Comparison of ENCODE assay signal across 26 cellular contexts in genomic region chr10:108439397-108439796, GRCh38.
DNase-seq lines count a peak whose midpoint lies in the region; ATAC-seq and TF ChIP-seq lines count a peak whose summit lies in the region.
"Had no signal": no experiment of that assay in that cellular context is flagged by ENCODE, and none has a peak within 500 bp of the region (broad histone marks: within the 10 kb centered on the region; RNA-seq: fewer than 3 reads in every experiment).

No MANE protein-coding gene starts in this region.

- no peak overlapping the region for H2BK15ac ChIP-seq in H9 (ENCODE audit: low read depth, low read length)

- ATAC-seq in SK-N-SH treated with all-trans-retinoic acid at 6 μM for 48 hours, result peak; percentile 67
- ATAC-seq: activated T-cell treated with anti-CD3 and anti-CD28 coated beads, Interleukin-2, amount 50 U/mL, for 4 hours; foreskin keratinocyte; left lung; natural killer cell treated with Interleukin-12 subunit alpha and Interleukin-12 subunit beta and Interleukin-15 and Interleukin-18, amount 100 ng/mL, for 72 hours; right cardiac atrium had no signal

- H2BK5ac ChIP-seq in H9 (ENCODE audit: insufficient read length, low read length), result no peak overlapping the region

- H2AFZ ChIP-seq in H9 (ENCODE audit: low read length), result no peak overlapping the region

- H4K5ac ChIP-seq in H9 (ENCODE audit: insufficient read length, low read depth, low read length), result no peak overlapping the region

- H3K79me2 ChIP-seq in H9 (ENCODE audit: insufficient read depth, low read length), result no peaks in the 10 kb centered on the region

- no peaks in the 10 kb centered on the region for H3K4me1 Mint-ChIP-seq in H9
- H3K4me1 Mint-ChIP-seq: CD8-positive, alpha-beta memory T cell; immature natural killer cell had no signal

- H3K27ac Mint-ChIP-seq in H9, result peak overlapping the region in 1 of 3 experiments; percentile 79; a peak in 1 of 7 replicates
- H3K27ac Mint-ChIP-seq: activated naive CD4-positive, alpha-beta T cell treated with anti-CD3 and anti-CD28 coated beads for 36 hours; CD8-positive, alpha-beta memory T cell; immature natural killer cell; natural killer cell treated with Interleukin-12 subunit alpha and Interleukin-12 subunit beta and Interleukin-15 and Interleukin-18, amount 100 ng/mL, for 72 hours; stimulated activated naive CD8-positive, alpha-beta T cell treated with anti-CD3 and anti-CD28 coated beads, Interleukin-15, Interleukin-2, amounts not matched to agents 100 ng/mL and 50 ng/mL, for 24 hours had no signal

- no peak overlapping the region for H3K4me3 Mint-ChIP-seq in H9
- H3K4me3 Mint-ChIP-seq: activated naive CD4-positive, alpha-beta T cell treated with anti-CD3 and anti-CD28 coated beads for 36 hours; activated T-cell treated with anti-CD3 and anti-CD28 coated beads, Interleukin-2, amount 50 U/mL, for 4 hours; CD8-positive, alpha-beta memory T cell; immature natural killer cell; natural killer cell treated with Interleukin-12 subunit alpha and Interleukin-12 subunit beta and Interleukin-15 and Interleukin-18, amount 100 ng/mL, for 72 hours; stimulated activated naive CD8-positive, alpha-beta T cell treated with anti-CD3 and anti-CD28 coated beads, Interleukin-15, Interleukin-2, amounts not matched to agents 100 ng/mL and 50 ng/mL, for 24 hours had no signal

- no CpG with 5 or more reads among the region's 1 CpG for WGBS in H9 (ENCODE audit: extremely low coverage, insufficient read length, low lambda C conversion rate)

- H3K23ac ChIP-seq in H9 (ENCODE audit: insufficient read length, low read depth, low read length), result no peak overlapping the region

- TF ChIP-seq CTCF in H9 (conservative IDR thresholded peaks at IDR 0.05), result no peak

- no peak overlapping the region for H3K4me2 ChIP-seq in H9 (ENCODE audit: insufficient read depth, insufficient read length, low read length)

- no peak overlapping the region for H2BK12ac ChIP-seq in H9 (ENCODE audit: insufficient read length, low read depth, low read length)

- H3K9me3 Mint-ChIP-seq in H9, result no peaks in the 10 kb centered on the region; a peak in 2 of 5 replicates

- no peak overlapping the region for H2BK20ac ChIP-seq in H9 (ENCODE audit: low read depth, low read length, poor library complexity, severe bottlenecking)

- H3K4ac ChIP-seq in H9 (ENCODE audit: low read depth, low read length), result no peak overlapping the region

- H3K9me3 ChIP-seq in H9 (ENCODE audit: control insufficient read depth, low read depth, low read length), result no peaks in the 10 kb centered on the region
- H3K9me3 ChIP-seq: left lung, tibial nerve had no signal

- no peaks in the 10 kb centered on the region for H4K20me1 ChIP-seq in H9 (ENCODE audit: control insufficient read depth, insufficient read depth, insufficient read length)

- H3K56ac ChIP-seq in H9 (ENCODE audit: insufficient read length, low read depth, low read length), result no peak overlapping the region

- H3K9ac ChIP-seq in H9 (ENCODE audit: extremely low read depth, insufficient read length, low read length), result no peak overlapping the region

- H3K18ac ChIP-seq in H9 (ENCODE audit: insufficient read length, low read depth, low read length), result no peak overlapping the region

- H2BK120ac ChIP-seq in H9 (ENCODE audit: low read depth, low read length, poor library complexity, severe bottlenecking), result no peak overlapping the region

- no peak overlapping the region for H4K91ac ChIP-seq in H9 (ENCODE audit: insufficient read length, low read depth, low read length)

- H3K4me1 ChIP-seq in H9 (ENCODE audit: insufficient read depth, low read length), result no peaks in the 10 kb centered on the region
- H3K4me1 ChIP-seq: foreskin keratinocyte, left lung, tibial nerve had no signal

- H3K36me3 Mint-ChIP-seq in H9 (ENCODE audit: insufficient read depth in 1 of 3, low read depth in 3 of 3), result no peaks in the 10 kb centered on the region
- H3K36me3 Mint-ChIP-seq: immature natural killer cell; natural killer cell treated with Interleukin-12 subunit alpha and Interleukin-12 subunit beta and Interleukin-15 and Interleukin-18, amount 100 ng/mL, for 72 hours had no signal

- DNase-seq in GM03348 (ENCODE audit: low spot score) (peak; percentile 17), fibroblast of peridontal ligament (ENCODE audit: extremely low read depth) (peak; percentile 71), renal cortical epithelial cell (ENCODE audit: low read depth) (peak; percentile 20), COLO668 (lab: John Stamatoyannopoulos, UW; ENCODE audit: unreplicated experiment) (no peak), H9 (no peak)
- no peak for DNase-seq in stimulated activated CD4-positive, alpha-beta T cell treated with anti-CD3 and anti-CD28 coated beads, Interleukin-1b, Interleukin-23, amount 100 ng/mL, for 48 hours
- DNase-seq in stimulated activated CD8-positive, alpha-beta memory T cell treated with anti-CD3 and anti-CD28 coated beads, Interleukin-4, amount 100 ng/mL, for 48 hours, result no peak
- DNase-seq: activated CD4-positive, alpha-beta T cell treated with anti-CD3 and anti-CD28 coated beads for 48 hours; activated naive CD4-positive, alpha-beta T cell treated with anti-CD3 and anti-CD28 coated beads for 36 hours; activated T-cell treated with anti-CD3 and anti-CD28 coated beads, Interleukin-2, amount 50 U/mL, for 4 hours; caudate nucleus; CD8-positive, alpha-beta memory T cell; foreskin keratinocyte; GF-D8; H7; hippocampal formation; immature natural killer cell; Karpas-422; left lung; midbrain; MV-4-11; right cardiac atrium had no signal

- no peaks in the 10 kb centered on the region for H3K79me1 ChIP-seq in H9 (ENCODE audit: insufficient read depth, low read depth, low read length, poor library complexity, severe bottlenecking)

- no peak overlapping the region for H2AK5ac ChIP-seq in H9 (ENCODE audit: insufficient read length, low read length)

- H3T11ph ChIP-seq in H9 (ENCODE audit: low read length), result no peak overlapping the region

- no peak overlapping the region for H3K14ac ChIP-seq in H9 (ENCODE audit: insufficient read depth, low read length)

- no peak overlapping the region for H4K8ac ChIP-seq in H9 (replicated peaks; ENCODE audit: insufficient read length, low read depth, low read length)

- H3K23me2 ChIP-seq in H9 (ENCODE audit: insufficient read length, low read depth, low read length, poor library complexity, severe bottlenecking), result no peaks in the 10 kb centered on the region

- no peaks in the 10 kb centered on the region; the same call in 1 of the 2 replicates for H3K27me3 Mint-ChIP-seq in H9 (ENCODE audit: low read depth)
- H3K27me3 Mint-ChIP-seq: CD8-positive, alpha-beta memory T cell; natural killer cell treated with Interleukin-12 subunit alpha and Interleukin-12 subunit beta and Interleukin-15 and Interleukin-18, amount 100 ng/mL, for 72 hours; stimulated activated naive CD8-positive, alpha-beta T cell treated with anti-CD3 and anti-CD28 coated beads, Interleukin-15, Interleukin-2, amounts not matched to agents 100 ng/mL and 50 ng/mL, for 24 hours had no signal

- H3K27me3 ChIP-seq in H9 (ENCODE audit: insufficient read depth, low read length), result no peaks in the 10 kb centered on the region
- H3K27me3 ChIP-seq: foreskin keratinocyte, left lung, tibial nerve had no signal

- no peak overlapping the region for H3K27ac ChIP-seq in H9 (ENCODE audit: insufficient read length, low read depth, low read length)
- H3K27ac ChIP-seq: foreskin keratinocyte, left lung, tibial nerve had no signal

TF ChIP-seq in SK-N-SH treated with all-trans-retinoic acid at 6 μM for 48 hours, 23 proteins besides CTCF, POLR2A, EP300 and RAD21 (continues in another document):
- TF ChIP-seq GLIS3 (CRISPR knock-in tag; IDR thresholded peaks at IDR 0.05), result no peak
- TF ChIP-seq RARB (CRISPR knock-in tag; IDR thresholded peaks at IDR 0.05), result no peak
- no peak for TF ChIP-seq CSDC2 (CRISPR knock-in tag; IDR thresholded peaks at IDR 0.05)
- TF ChIP-seq TSHZ2 (CRISPR knock-in tag; IDR thresholded peaks at IDR 0.05), result no peak
- no peak for TF ChIP-seq ZNF70 (CRISPR knock-in tag; IDR thresholded peaks at IDR 0.05)
- no peak for TF ChIP-seq ZNF565 (CRISPR knock-in tag; conservative IDR thresholded peaks at IDR 0.05; ENCODE audit: low read depth)
- TF ChIP-seq PATZ1 (CRISPR knock-in tag; IDR thresholded peaks at IDR 0.05; ENCODE audit: borderline replicate concordance), result no peak

Comparison
In these comparisons a context has a peak if more than half of its experiments do, and no peak if none do; other contexts are left out.
1. DNase-seq: peak in GM03348 (single experiment), fibroblast of peridontal ligament (single experiment) and renal cortical epithelial cell (single experiment); none in COLO668 (single experiment), stimulated activated CD4-positive, alpha-beta T cell treated with anti-CD3 and anti-CD28 coated beads, Interleukin-1b, Interleukin-23, amount 100 ng/mL, for 48 hours (single experiment), H9 (single experiment) and stimulated activated CD8-positive, alpha-beta memory T cell treated with anti-CD3 and anti-CD28 coated beads, Interleukin-4, amount 100 ng/mL, for 48 hours (single experiment).